In the genomic region with DNA sequence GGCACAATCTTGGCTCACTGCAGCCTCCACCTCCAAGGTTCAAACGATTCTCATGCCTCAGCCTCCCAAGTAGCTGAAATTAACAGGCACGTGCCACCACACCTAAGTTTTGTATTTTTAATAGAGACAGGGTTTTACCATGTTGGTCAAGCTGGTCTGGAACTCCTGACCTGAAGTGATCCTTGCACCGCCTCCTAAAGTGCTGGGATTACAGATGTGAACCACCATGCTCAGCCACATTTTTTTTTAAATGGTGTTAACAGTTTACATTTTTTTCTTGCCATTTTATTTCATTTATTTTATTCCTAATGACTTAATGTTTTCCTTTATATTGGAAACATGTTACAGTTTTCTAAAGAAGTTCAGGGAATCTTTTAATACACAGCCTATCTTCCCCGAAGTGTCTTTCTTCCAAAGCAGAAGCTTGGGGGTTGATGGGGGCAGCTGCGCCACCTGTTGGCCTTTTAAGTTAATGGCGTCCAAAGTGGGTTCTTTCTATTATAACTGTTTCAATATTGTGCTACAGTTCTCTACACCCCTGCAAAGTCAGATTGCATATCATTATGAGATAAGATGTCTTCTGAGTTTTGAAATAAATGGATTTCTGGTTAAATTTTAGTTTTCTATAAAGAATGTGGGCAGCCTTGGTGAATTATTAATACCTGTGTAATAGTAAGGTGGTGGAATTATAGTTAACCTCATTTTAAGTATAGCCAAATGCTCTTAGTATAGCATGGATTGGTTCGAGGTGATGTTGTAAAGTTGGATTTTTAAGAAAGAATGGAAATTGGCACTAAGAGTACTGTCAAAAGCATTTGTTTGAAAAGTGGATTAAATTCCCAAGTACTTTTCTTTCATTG, we compare ENCODE assay signal across 8 cellular contexts. TPM values are rescaled to one million over a fixed set of nuclear protein-coding genes. Genes with fewer than 3 reads are reported as not detected.
DNase-seq lines count a peak whose midpoint lies in the region; ATAC-seq, FAIRE-seq and TF ChIP-seq lines count a peak whose summit lies in the region.

No MANE protein-coding gene starts in this region.

- POLR2A ChIA-PET in RWPE1 (lab: Yijun Ruan, JAX; ENCODE audit: low non-redundant PET), result no interaction called here

- H3K27ac ChIP-seq in RWPE1 (no peak overlapping the region), foreskin keratinocyte (no peak overlapping the region), pancreas (no peak overlapping the region), vagina (no peak overlapping the region)

- H3K9me3 ChIP-seq in pancreas, result no peaks in the 10 kb centered on the region
- no peaks in the 10 kb centered on the region for H3K9me3 ChIP-seq in vagina

- no peak for TF ChIP-seq POLR2A in vagina (IDR thresholded peaks at IDR 0.05)

- peak; percentile 65 for FAIRE-seq in pancreas (lab: Jason Lieb, UNC)

- H3K4me1 ChIP-seq in foreskin keratinocyte (no peaks in the 10 kb centered on the region), pancreas (peaks cover 0 to 8% (median 3%) of the 10 kb centered on the region in 3 donors), vagina (no peaks in the 10 kb centered on the region)

- H3K36me3 ChIP-seq in pancreas (peaks cover 0 to 49% (median 11%) of the 10 kb centered on the region in 3 donors), vagina (peaks cover 0 to 53% of the 10 kb centered on the region in 2 donors)

- WGBS in pancreas, 2 donors, result 42% methylated on average over 7 of the region's 7 CpGs

- peak; percentile 99 for TF ChIP-seq CTCF in RWPE1 (conservative IDR thresholded peaks at IDR 0.05; ENCODE audit: low read depth)
- TF ChIP-seq CTCF in foreskin keratinocyte (conservative IDR thresholded peaks at IDR 0.05), result peak; percentile 87
- TF ChIP-seq CTCF in pancreas (IDR thresholded peaks at IDR 0.05), result peak; percentile 28 to 75 (median 55)
- peak; percentile 66 to 84 (median 76) for TF ChIP-seq CTCF in vagina (IDR thresholded peaks at IDR 0.05)

- CTCF ChIA-PET in RWPE1 (lab: Yijun Ruan, JAX), result interaction anchor here (0.6 to 2.8 kb wide), 32 partner anchors 9 to 840 kb away, joined by 3 to 42 read pairs (median 3); no protein-coding TSS in a partner anchor

- H3K4me3 ChIP-seq in Jurkat, Clone E6-1 (ENCODE audit: low read length), result no peak overlapping the region
- H3K4me3 ChIP-seq in pancreas (no peak overlapping the region), vagina (no peak overlapping the region)

- H3K27me3 ChIP-seq in foreskin keratinocyte (no peaks in the 10 kb centered on the region), pancreas (no peaks in the 10 kb centered on the region), vagina (no peaks in the 10 kb centered on the region)

- intact Hi-C loops in pancreas (cut with DNase I) (loop anchor here in 1 of 3 donors (10.0 kb wide), 1 partner anchor 101 kb away; no protein-coding TSS in a partner anchor), vagina (cut with DNase I) (no loop called here)

- ATAC-seq in foreskin keratinocyte (peak; percentile 70), pancreas (peak in 3 of 4 donors; percentile 82 to 89 (median 87)), GM21576 (IDR thresholded peaks at IDR 0.05; ENCODE audit: unreplicated experiment) (no peak)

- peak; percentile 23 for DNase-seq in DMS114 treated with DMSO at 0.1 percent for 48 hours (lab: John Stamatoyannopoulos, UW; ENCODE audit: unreplicated experiment)
- DNase-seq in Jurkat, Clone E6-1 (ENCODE audit: low read depth, low spot score), result peak; percentile 43
- DNase-seq in RWPE1 (ENCODE audit: low spot score), result peak; percentile 83
- DNase-seq in activated effector memory CD4-positive, alpha-beta T cell treated with Interleukin-2 at 50 U/mL for 16 hours, result peak; percentile 37
- DNase-seq in foreskin keratinocyte, result peak in 1 of 2 donors; percentile 29
- peak in 3 of 6 donors; percentile 10 to 68 (median 52) for DNase-seq in pancreas
- no peak for DNase-seq in vagina (ENCODE audit: extremely low spot score in 2 of 2)

RNA-seq across cellular contexts. Expression of gene PLCG1, which starts 42.0 kb away (rescaled TPM):
- 118 TPM for polyA plus RNA-seq in Jurkat, Clone E6-1 (2012; ENCODE audit: insufficient read depth, insufficient read length)
- total RNA-seq in foreskin keratinocyte (53.5 and 58.9 TPM in 2 replicates), pancreas (10 to 100 TPM in 5 of 6 donors, 1 to 10 TPM in 1; 9.9 to 38.9 (median 18.5) TPM), vagina (138 TPM)
- polyA plus RNA-seq in foreskin keratinocyte (25.1 and 29.0 TPM in 2 replicates), pancreas (10 to 100 TPM; 40.6 to 41.7 TPM)

Comparison
In these comparisons a context has a peak if more than half of its experiments do, and no peak if none do; other contexts are left out.
1. DNase-seq: peak in DMS114 treated with DMSO at 0.1 percent for 48 hours (single experiment), Jurkat, Clone E6-1 (single experiment), RWPE1 (single experiment) and activated effector memory CD4-positive, alpha-beta T cell treated with Interleukin-2 at 50 U/mL for 16 hours (single experiment); none in vagina (0 of 2).
2. Peak in every context shown above with its lines, with median percentiles within 50 percentile points of each other: CTCF ChIP-seq.